ENCODE assay signal across 2 cellular contexts in the genomic region with DNA sequence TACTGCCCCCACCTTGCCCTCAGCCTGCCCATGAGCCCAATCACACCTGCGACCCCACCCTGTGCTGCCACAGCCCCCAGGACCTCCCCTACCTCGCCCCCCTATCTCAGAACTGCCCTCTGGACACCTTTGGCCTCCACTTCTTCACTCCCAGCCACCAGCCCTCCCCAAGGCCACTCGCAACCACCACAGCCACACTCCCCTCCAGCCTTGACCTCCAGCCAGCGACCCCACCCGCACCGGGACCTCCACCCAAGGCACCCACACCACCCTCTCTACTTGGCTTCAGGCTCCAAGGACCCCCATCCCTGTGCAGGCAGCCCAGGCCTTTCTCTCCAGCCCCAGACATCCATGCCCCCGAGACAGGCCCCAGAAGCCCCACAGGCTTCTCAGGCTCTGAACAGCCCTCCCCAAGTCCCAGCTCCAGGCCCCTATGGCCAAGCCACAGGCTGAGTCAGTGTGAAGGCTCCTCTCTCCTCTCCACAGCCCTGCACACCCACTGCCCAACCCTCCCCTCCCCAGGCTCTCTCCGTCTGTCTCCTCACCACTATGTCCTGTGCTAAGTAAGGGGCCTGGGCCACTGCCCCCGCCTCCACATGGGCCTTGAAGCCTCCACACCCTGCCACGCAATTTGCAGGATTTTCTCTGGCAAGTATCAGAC.
TF ChIP-seq lines count a peak whose summit lies in the region.

No MANE protein-coding gene starts in this region.

TF ChIP-seq in A549, 52 proteins besides CTCF, POLR2A, EP300 and RAD21 (continued from another document):
- TF ChIP-seq MAZ (IDR thresholded peaks at IDR 0.05; ENCODE audit: borderline replicate concordance, low read depth, low read length) (no peak), MAFK (IDR thresholded peaks at IDR 0.05; ENCODE audit: partially characterized antibody) (no peak), RCOR1 (IDR thresholded peaks at IDR 0.05; ENCODE audit: low read depth, low read length) (no peak), ATOH8 (CRISPR knock-in tag; IDR thresholded peaks at IDR 0.05; ENCODE audit: low read depth) (no peak), NPAS2 (CRISPR knock-in tag; IDR thresholded peaks at IDR 0.05; ENCODE audit: borderline replicate concordance) (no peak), FOSL2 (IDR thresholded peaks at IDR 0.05) (no peak), FOSL2 (CRISPR knock-in tag; IDR thresholded peaks at IDR 0.05) (no peak), BCL3 (IDR thresholded peaks at IDR 0.05) (no peak), RFX5 (IDR thresholded peaks at IDR 0.05) (no peak), PBX3 (IDR thresholded peaks at IDR 0.05) (no peak), ZSCAN20 (CRISPR knock-in tag; IDR thresholded peaks at IDR 0.05) (no peak), EHF (CRISPR knock-in tag; IDR thresholded peaks at IDR 0.05) (no peak), MYC (IDR thresholded peaks at IDR 0.05; ENCODE audit: borderline replicate concordance, low read length) (no peak), CEBPB (IDR thresholded peaks at IDR 0.05) (no peak), CBX8 (IDR thresholded peaks at IDR 0.05) (no peak), HDAC2 (IDR thresholded peaks at IDR 0.05) (no peak), RARB (CRISPR knock-in tag; IDR thresholded peaks at IDR 0.05) (no peak)
- TF ChIP-seq, protein P1, sequence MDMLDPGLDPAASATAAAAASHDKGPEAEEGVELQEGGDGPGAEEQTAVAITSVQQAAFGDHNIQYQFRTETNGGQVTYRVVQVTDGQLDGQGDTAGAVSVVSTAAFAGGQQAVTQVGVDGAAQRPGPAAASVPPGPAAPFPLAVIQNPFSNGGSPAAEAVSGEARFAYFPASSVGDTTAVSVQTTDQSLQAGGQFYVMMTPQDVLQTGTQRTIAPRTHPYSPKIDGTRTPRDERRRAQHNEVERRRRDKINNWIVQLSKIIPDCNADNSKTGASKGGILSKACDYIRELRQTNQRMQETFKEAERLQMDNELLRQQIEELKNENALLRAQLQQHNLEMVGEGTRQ (IDR thresholded peaks at IDR 0.05), result no peak

TF ChIP-seq in neural cell, 6 proteins besides CTCF, POLR2A, EP300 and RAD21 (continued from another document):
- TF ChIP-seq TAF1 (IDR thresholded peaks at IDR 0.05; ENCODE audit: low read depth) (no peak), MXI1 (conservative IDR thresholded peaks at IDR 0.05; ENCODE audit: poor library complexity, severe bottlenecking) (no peak)
- TF ChIP-seq, protein P2, sequence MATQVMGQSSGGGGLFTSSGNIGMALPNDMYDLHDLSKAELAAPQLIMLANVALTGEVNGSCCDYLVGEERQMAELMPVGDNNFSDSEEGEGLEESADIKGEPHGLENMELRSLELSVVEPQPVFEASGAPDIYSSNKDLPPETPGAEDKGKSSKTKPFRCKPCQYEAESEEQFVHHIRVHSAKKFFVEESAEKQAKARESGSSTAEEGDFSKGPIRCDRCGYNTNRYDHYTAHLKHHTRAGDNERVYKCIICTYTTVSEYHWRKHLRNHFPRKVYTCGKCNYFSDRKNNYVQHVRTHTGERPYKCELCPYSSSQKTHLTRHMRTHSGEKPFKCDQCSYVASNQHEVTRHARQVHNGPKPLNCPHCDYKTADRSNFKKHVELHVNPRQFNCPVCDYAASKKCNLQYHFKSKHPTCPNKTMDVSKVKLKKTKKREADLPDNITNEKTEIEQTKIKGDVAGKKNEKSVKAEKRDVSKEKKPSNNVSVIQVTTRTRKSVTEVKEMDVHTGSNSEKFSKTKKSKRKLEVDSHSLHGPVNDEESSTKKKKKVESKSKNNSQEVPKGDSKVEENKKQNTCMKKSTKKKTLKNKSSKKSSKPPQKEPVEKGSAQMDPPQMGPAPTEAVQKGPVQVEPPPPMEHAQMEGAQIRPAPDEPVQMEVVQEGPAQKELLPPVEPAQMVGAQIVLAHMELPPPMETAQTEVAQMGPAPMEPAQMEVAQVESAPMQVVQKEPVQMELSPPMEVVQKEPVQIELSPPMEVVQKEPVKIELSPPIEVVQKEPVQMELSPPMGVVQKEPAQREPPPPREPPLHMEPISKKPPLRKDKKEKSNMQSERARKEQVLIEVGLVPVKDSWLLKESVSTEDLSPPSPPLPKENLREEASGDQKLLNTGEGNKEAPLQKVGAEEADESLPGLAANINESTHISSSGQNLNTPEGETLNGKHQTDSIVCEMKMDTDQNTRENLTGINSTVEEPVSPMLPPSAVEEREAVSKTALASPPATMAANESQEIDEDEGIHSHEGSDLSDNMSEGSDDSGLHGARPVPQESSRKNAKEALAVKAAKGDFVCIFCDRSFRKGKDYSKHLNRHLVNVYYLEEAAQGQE (IDR thresholded peaks at IDR 0.05; ENCODE audit: borderline replicate concordance), result no peak
